10 cellular contexts compared by ENCODE assay signal in the genomic region with DNA sequence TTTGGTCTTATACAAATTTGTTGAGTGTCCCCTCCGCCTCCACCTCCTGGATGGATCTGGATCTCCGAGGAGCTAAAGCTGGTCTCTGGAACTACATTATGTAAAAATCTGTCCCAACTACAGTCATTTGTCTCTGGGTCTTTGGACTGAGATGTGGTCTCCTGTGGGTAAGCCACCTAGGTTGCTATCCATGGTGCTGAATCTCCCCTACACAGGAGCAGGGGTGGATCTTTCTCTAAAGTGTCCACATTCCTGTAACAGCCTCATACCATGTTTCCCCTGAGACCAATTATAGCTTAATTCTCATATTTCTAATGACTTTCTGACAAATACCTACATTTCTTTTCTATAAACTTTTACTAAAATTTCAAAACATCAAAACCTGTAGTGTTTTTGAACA.
DNase-seq lines count a peak whose midpoint lies in the region; ATAC-seq, FAIRE-seq and TF ChIP-seq lines count a peak whose summit lies in the region.
"Had no signal": no experiment of that assay in that cellular context is flagged by ENCODE, and none has a peak within 500 bp of the region (broad histone marks: within the 10 kb centered on the region; RNA-seq: fewer than 3 reads in every experiment).

No MANE protein-coding gene starts in this region.

- no peak for TF ChIP-seq POLR2A in A549 (IDR thresholded peaks at IDR 0.05; ENCODE audit: low read length)

- ATAC-seq in A549 (no peak), GM21723 (IDR thresholded peaks at IDR 0.05; ENCODE audit: unreplicated experiment) (no peak), GM21825 (IDR thresholded peaks at IDR 0.05; ENCODE audit: unreplicated experiment) (no peak)
- ATAC-seq: CD8-positive, alpha-beta T cell had no signal

- H3K27ac ChIP-seq in A549, result no peak overlapping the region

- no peak overlapping the region for H3K4me3 ChIP-seq in A549

- TF ChIP-seq RAD21 in A549 (conservative IDR thresholded peaks at IDR 0.05 in 1 of 2, IDR thresholded peaks at IDR 0.05 in 1 of 2), result no peak

- FAIRE-seq in A549 (lab: Jason Lieb, UNC), result no peak
- FAIRE-seq: TTC549 had no signal

- no peaks in the 10 kb centered on the region for H3K4me1 ChIP-seq in A549

- CTCF ChIA-PET in A549 (lab: Yijun Ruan, JAX), result interaction anchor here (1.0 kb wide), 1 partner anchor 9 kb away, joined by 4 read pairs; no protein-coding TSS in a partner anchor

- WGBS in A549 (ENCODE audit: missing lambda C conversion rate), result 21% methylated on average over 2 of the region's 2 CpGs

- TF ChIP-seq EP300 in A549 (IDR thresholded peaks at IDR 0.05), result no peak

- TF ChIP-seq CTCF in A549 (IDR thresholded peaks at IDR 0.05), result no peak

- POLR2A ChIA-PET in A549 (lab: Yijun Ruan, JAX), result no interaction called here

- no peaks in the 10 kb centered on the region for H3K9me3 ChIP-seq in A549

- H3K4me2 ChIP-seq in A549, result no peak overlapping the region

- no peak for DNase-seq in A549 (ENCODE audit: low read depth in 1 of 2, low spot score in 1 of 2)
- DNase-seq in GM19238 (ENCODE audit: insufficient read length, low spot score), result peak; percentile 1
- DNase-seq in iPS DF 4.7 (ENCODE audit: extremely low read depth, low spot score), result peak; percentile 19
- no peak for DNase-seq in 8988T
- no peak for DNase-seq in activated CD8-positive, alpha-beta memory T cell treated with anti-CD3 and anti-CD28 coated beads, Interleukin-2, amount 50 U/mL, for 48 hours

TF ChIP-seq in A549, 52 proteins besides CTCF, POLR2A, EP300 and RAD21:
- TF ChIP-seq, protein P1, sequence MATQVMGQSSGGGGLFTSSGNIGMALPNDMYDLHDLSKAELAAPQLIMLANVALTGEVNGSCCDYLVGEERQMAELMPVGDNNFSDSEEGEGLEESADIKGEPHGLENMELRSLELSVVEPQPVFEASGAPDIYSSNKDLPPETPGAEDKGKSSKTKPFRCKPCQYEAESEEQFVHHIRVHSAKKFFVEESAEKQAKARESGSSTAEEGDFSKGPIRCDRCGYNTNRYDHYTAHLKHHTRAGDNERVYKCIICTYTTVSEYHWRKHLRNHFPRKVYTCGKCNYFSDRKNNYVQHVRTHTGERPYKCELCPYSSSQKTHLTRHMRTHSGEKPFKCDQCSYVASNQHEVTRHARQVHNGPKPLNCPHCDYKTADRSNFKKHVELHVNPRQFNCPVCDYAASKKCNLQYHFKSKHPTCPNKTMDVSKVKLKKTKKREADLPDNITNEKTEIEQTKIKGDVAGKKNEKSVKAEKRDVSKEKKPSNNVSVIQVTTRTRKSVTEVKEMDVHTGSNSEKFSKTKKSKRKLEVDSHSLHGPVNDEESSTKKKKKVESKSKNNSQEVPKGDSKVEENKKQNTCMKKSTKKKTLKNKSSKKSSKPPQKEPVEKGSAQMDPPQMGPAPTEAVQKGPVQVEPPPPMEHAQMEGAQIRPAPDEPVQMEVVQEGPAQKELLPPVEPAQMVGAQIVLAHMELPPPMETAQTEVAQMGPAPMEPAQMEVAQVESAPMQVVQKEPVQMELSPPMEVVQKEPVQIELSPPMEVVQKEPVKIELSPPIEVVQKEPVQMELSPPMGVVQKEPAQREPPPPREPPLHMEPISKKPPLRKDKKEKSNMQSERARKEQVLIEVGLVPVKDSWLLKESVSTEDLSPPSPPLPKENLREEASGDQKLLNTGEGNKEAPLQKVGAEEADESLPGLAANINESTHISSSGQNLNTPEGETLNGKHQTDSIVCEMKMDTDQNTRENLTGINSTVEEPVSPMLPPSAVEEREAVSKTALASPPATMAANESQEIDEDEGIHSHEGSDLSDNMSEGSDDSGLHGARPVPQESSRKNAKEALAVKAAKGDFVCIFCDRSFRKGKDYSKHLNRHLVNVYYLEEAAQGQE (IDR thresholded peaks at IDR 0.05), result peak; percentile 87
- TF ChIP-seq HOXA7 (CRISPR knock-in tag; IDR thresholded peaks at IDR 0.05), result no peak
TF ChIP-seq in A549: peak in this region for 1.

TF ChIP-seq in PFSK-1, 5 proteins besides CTCF, POLR2A, EP300 and RAD21:
- TF ChIP-seq, protein P1 (IDR thresholded peaks at IDR 0.05; ENCODE audit: insufficient read depth in 1 of 2, low read depth in 2 of 2, low read length in 2 of 2), result peak; percentile 81 to 97
- TF ChIP-seq TAF1 (IDR thresholded peaks at IDR 0.05; ENCODE audit: borderline replicate concordance, insufficient read depth, low read length), result no peak
- no peak for TF ChIP-seq POLR2AphosphoS5 (IDR thresholded peaks at IDR 0.05; ENCODE audit: low read depth, low read length)
- TF ChIP-seq SIN3A (IDR thresholded peaks at IDR 0.05; ENCODE audit: borderline replicate concordance, insufficient read depth, low read length), result no peak
- TF ChIP-seq FOXP2 (optimal IDR thresholded peaks at IDR 0.05; ENCODE audit: borderline replicate concordance, extremely low read depth, extremely low read length, insufficient read depth), result no peak

Comparison
In these comparisons a context has a peak if more than half of its experiments do, and no peak if none do; other contexts are left out.
1. DNase-seq: peak in GM19238 (single experiment) and iPS DF 4.7 (single experiment); none in A549 (0 of 2), 8988T (single experiment) and activated CD8-positive, alpha-beta memory T cell treated with anti-CD3 and anti-CD28 coated beads, Interleukin-2, amount 50 U/mL, for 48 hours (single experiment).